Comparison of ENCODE assay signal across 1 cellular context in genomic region chr17:7915611-7916382, GRCh38.
TF ChIP-seq lines count a peak whose summit lies in the region.

RNF227 (minus strand) TSS chr17:7916289; CDS start chr17:7916195, 94 bp downstream.

TF ChIP-seq in HepG2, 621 proteins besides CTCF, POLR2A, EP300 and RAD21 (continued from another document and continues in another):
- TF ChIP-seq SRSF1 (optimal IDR thresholded peaks at IDR 0.05; ENCODE audit: low read depth, low read length) (no peak), FOXC1 (CRISPR knock-in tag; IDR thresholded peaks at IDR 0.05; ENCODE audit: borderline replicate concordance) (no peak; the same call in 1 of the 2 replicates), GLMP (CRISPR knock-in tag; IDR thresholded peaks at IDR 0.05; ENCODE audit: borderline replicate concordance) (no peak), MAFG (CRISPR knock-in tag; IDR thresholded peaks at IDR 0.05) (no peak), REST (IDR thresholded peaks at IDR 0.05; ENCODE audit: borderline replicate concordance in 1 of 2, low read depth in 1 of 2, low read length in 2 of 2) (no peak), ZNF101 (CRISPR knock-in tag; IDR thresholded peaks at IDR 0.05; ENCODE audit: borderline replicate concordance, low read depth) (no peak), ZNF780A (CRISPR knock-in tag; IDR thresholded peaks at IDR 0.05) (no peak), ZBTB43 (CRISPR knock-in tag; conservative IDR thresholded peaks at IDR 0.05) (peak; percentile 86), SAFB2 (CRISPR knock-in tag; IDR thresholded peaks at IDR 0.05; ENCODE audit: borderline replicate concordance, low read depth) (no peak), SIX1 (CRISPR knock-in tag; IDR thresholded peaks at IDR 0.05; ENCODE audit: borderline replicate concordance) (no peak), ATF6 (CRISPR knock-in tag; conservative IDR thresholded peaks at IDR 0.05) (no peak), ZUFSP (CRISPR knock-in tag; IDR thresholded peaks at IDR 0.05; ENCODE audit: borderline replicate concordance) (no peak), ZNF878 (CRISPR knock-in tag; IDR thresholded peaks at IDR 0.05) (0 out of 2 replicates have a peak, but pooled peaks have one; percentile 54), ZNF317 (CRISPR knock-in tag; IDR thresholded peaks at IDR 0.05) (no peak), SETDB1 (CRISPR knock-in tag; IDR thresholded peaks at IDR 0.05; ENCODE audit: borderline replicate concordance) (no peak), ZNF451 (CRISPR knock-in tag; IDR thresholded peaks at IDR 0.05) (peak; percentile 57; the same call in 1 of the 2 replicates), KDM2A (CRISPR knock-in tag; IDR thresholded peaks at IDR 0.05; ENCODE audit: borderline replicate concordance, low read depth) (peak; percentile 72), NONO (IDR thresholded peaks at IDR 0.05) (no peak), NONO (CRISPR knock-in tag; conservative IDR thresholded peaks at IDR 0.05) (no peak), NR2F6 (IDR thresholded peaks at IDR 0.05) (no peak), NR2F6 (CRISPR knock-in tag; IDR thresholded peaks at IDR 0.05) (no peak), ZMAT5 (CRISPR knock-in tag; IDR thresholded peaks at IDR 0.05; ENCODE audit: borderline replicate concordance, low read depth) (no peak), ZNF619 (CRISPR knock-in tag; IDR thresholded peaks at IDR 0.05) (no peak), ZIK1 (CRISPR knock-in tag; IDR thresholded peaks at IDR 0.05; ENCODE audit: borderline replicate concordance, low read depth) (peak; percentile 94; the same call in 1 of the 2 replicates), GATA4 (IDR thresholded peaks at IDR 0.05; ENCODE audit: borderline replicate concordance, low read depth) (no peak), ZNF564 (CRISPR knock-in tag; IDR thresholded peaks at IDR 0.05) (peak; percentile 81), ZNF660 (CRISPR knock-in tag; IDR thresholded peaks at IDR 0.05; ENCODE audit: borderline replicate concordance, low read depth) (no peak), AGO2 (optimal IDR thresholded peaks at IDR 0.05; ENCODE audit: low read depth, low read length) (no peak), FOXK2 (IDR thresholded peaks at IDR 0.05) (no peak), CEBPZ (IDR thresholded peaks at IDR 0.05; ENCODE audit: low read length) (no peak), SCMH1 (CRISPR knock-in tag; IDR thresholded peaks at IDR 0.05; ENCODE audit: borderline replicate concordance) (no peak), ZNF569 (CRISPR knock-in tag; IDR thresholded peaks at IDR 0.05; ENCODE audit: borderline replicate concordance) (no peak)
- TF ChIP-seq, protein P1, sequence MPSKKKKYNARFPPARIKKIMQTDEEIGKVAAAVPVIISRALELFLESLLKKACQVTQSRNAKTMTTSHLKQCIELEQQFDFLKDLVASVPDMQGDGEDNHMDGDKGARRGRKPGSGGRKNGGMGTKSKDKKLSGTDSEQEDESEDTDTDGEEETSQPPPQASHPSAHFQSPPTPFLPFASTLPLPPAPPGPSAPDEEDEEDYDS (CRISPR knock-in tag; IDR thresholded peaks at IDR 0.05) = no peak
- TF ChIP-seq, protein P2, sequence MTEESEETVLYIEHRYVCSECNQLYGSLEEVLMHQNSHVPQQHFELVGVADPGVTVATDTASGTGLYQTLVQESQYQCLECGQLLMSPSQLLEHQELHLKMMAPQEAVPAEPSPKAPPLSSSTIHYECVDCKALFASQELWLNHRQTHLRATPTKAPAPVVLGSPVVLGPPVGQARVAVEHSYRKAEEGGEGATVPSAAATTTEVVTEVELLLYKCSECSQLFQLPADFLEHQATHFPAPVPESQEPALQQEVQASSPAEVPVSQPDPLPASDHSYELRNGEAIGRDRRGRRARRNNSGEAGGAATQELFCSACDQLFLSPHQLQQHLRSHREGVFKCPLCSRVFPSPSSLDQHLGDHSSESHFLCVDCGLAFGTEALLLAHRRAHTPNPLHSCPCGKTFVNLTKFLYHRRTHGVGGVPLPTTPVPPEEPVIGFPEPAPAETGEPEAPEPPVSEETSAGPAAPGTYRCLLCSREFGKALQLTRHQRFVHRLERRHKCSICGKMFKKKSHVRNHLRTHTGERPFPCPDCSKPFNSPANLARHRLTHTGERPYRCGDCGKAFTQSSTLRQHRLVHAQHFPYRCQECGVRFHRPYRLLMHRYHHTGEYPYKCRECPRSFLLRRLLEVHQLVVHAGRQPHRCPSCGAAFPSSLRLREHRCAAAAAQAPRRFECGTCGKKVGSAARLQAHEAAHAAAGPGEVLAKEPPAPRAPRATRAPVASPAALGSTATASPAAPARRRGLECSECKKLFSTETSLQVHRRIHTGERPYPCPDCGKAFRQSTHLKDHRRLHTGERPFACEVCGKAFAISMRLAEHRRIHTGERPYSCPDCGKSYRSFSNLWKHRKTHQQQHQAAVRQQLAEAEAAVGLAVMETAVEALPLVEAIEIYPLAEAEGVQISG (CRISPR knock-in tag; IDR thresholded peaks at IDR 0.05) = peak; percentile 79
- TF ChIP-seq, protein P3, sequence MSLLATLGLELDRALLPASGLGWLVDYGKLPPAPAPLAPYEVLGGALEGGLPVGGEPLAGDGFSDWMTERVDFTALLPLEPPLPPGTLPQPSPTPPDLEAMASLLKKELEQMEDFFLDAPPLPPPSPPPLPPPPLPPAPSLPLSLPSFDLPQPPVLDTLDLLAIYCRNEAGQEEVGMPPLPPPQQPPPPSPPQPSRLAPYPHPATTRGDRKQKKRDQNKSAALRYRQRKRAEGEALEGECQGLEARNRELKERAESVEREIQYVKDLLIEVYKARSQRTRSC (CRISPR knock-in tag; IDR thresholded peaks at IDR 0.05; ENCODE audit: low read depth) = 0 out of 2 replicates have a peak, but pooled peaks have one; percentile 73
- TF ChIP-seq, protein P4, sequence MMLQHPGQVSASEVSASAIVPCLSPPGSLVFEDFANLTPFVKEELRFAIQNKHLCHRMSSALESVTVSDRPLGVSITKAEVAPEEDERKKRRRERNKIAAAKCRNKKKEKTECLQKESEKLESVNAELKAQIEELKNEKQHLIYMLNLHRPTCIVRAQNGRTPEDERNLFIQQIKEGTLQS (CRISPR knock-in tag; IDR thresholded peaks at IDR 0.05) = 0 out of 2 replicates have a peak, but pooled peaks have one; percentile 46
- TF ChIP-seq, protein P5, sequence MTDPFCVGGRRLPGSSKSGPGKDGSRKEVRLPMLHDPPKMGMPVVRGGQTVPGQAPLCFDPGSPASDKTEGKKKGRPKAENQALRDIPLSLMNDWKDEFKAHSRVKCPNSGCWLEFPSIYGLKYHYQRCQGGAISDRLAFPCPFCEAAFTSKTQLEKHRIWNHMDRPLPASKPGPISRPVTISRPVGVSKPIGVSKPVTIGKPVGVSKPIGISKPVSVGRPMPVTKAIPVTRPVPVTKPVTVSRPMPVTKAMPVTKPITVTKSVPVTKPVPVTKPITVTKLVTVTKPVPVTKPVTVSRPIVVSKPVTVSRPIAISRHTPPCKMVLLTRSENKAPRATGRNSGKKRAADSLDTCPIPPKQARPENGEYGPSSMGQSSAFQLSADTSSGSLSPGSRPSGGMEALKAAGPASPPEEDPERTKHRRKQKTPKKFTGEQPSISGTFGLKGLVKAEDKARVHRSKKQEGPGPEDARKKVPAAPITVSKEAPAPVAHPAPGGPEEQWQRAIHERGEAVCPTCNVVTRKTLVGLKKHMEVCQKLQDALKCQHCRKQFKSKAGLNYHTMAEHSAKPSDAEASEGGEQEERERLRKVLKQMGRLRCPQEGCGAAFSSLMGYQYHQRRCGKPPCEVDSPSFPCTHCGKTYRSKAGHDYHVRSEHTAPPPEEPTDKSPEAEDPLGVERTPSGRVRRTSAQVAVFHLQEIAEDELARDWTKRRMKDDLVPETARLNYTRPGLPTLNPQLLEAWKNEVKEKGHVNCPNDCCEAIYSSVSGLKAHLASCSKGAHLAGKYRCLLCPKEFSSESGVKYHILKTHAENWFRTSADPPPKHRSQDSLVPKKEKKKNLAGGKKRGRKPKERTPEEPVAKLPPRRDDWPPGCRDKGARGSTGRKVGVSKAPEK (CRISPR knock-in tag; IDR thresholded peaks at IDR 0.05; ENCODE audit: borderline replicate concordance) = no peak
